Comparison of ENCODE assay signal across 9 cellular contexts in genomic region chr18:35478520-35479435, GRCh38.
DNase-seq lines count a peak whose midpoint lies in the region; ATAC-seq lines count a peak whose summit lies in the region.
"Had no signal": no experiment of that assay in that cellular context is flagged by ENCODE, and none has a peak within 500 bp of the region (broad histone marks: within the 10 kb centered on the region; RNA-seq: fewer than 3 reads in every experiment).

No MANE protein-coding gene starts in this region.

- H3K4me1 Mint-ChIP-seq in dendritic cell treated with granulocyte-macrophage colony-stimulating factor and Interleukin-4, amounts not matched to agents 40 ng/mL and 50 ng/mL, for 4 days (ENCODE audit: low read depth), result peaks cover 53% of the 10 kb centered on the region

- peaks cover 13% of the 10 kb centered on the region for H3K36me3 Mint-ChIP-seq in dendritic cell treated with granulocyte-macrophage colony-stimulating factor and Interleukin-4, amounts not matched to agents 40 ng/mL and 50 ng/mL, for 4 days (ENCODE audit: low read depth)

- DNase-seq in activated CD4-positive, CD25-positive, alpha-beta regulatory T cell treated with anti-CD3 and anti-CD28 coated beads, Interleukin-2, amount 50 U/mL, for 72 hours, result no peak
- DNase-seq in NCI-H1092 treated with DMSO at 0.1 percent for 48 hours (lab: John Stamatoyannopoulos, UW) (peak; percentile 15), non-pigmented ciliary epithelial cell (ENCODE audit: low read depth) (peak; percentile 85), middle frontal gyrus (ENCODE audit: extremely low spot score, low spot score) (no peak)
- DNase-seq in effector CD4-positive, alpha-beta T cell, result no peak
- DNase-seq: DND-41 had no signal

- no peak overlapping the region for H3K4me3 Mint-ChIP-seq in dendritic cell treated with granulocyte-macrophage colony-stimulating factor and Interleukin-4, amounts not matched to agents 40 ng/mL and 50 ng/mL, for 4 days

- H3K27ac Mint-ChIP-seq in dendritic cell treated with granulocyte-macrophage colony-stimulating factor and Interleukin-4, amounts not matched to agents 40 ng/mL and 50 ng/mL, for 4 days, result peak overlapping the region; percentile 84

- H3K27me3 Mint-ChIP-seq in dendritic cell treated with granulocyte-macrophage colony-stimulating factor and Interleukin-4, amounts not matched to agents 40 ng/mL and 50 ng/mL, for 4 days, result no peaks in the 10 kb centered on the region

- no peaks in the 10 kb centered on the region for H3K9me3 Mint-ChIP-seq in dendritic cell treated with granulocyte-macrophage colony-stimulating factor and Interleukin-4, amounts not matched to agents 40 ng/mL and 50 ng/mL, for 4 days

- peak; percentile 99 to 100 for ATAC-seq in activated CD4-positive, CD25-positive, alpha-beta regulatory T cell treated with anti-CD3 and anti-CD28 coated beads, Interleukin-2, amount 50 U/mL, for 24 hours
- ATAC-seq in HG03439 (IDR thresholded peaks at IDR 0.05; ENCODE audit: unreplicated experiment), result no peak

- intact Hi-C loops in dendritic cell treated with granulocyte-macrophage colony-stimulating factor and Interleukin-4, amounts not matched to agents 40 ng/mL and 50 ng/mL, for 4 days (cut with micrococcal nuclease), result loop anchor here (2.0 to 5.0 kb wide), 2 partner anchors 18 to 441 kb away; partner anchors contain the start of gene INO80C

Comparison
In these comparisons a context has a peak if more than half of its experiments do, and no peak if none do; other contexts are left out.
1. DNase-seq: peak in NCI-H1092 treated with DMSO at 0.1 percent for 48 hours (single experiment) and non-pigmented ciliary epithelial cell (single experiment); none in activated CD4-positive, CD25-positive, alpha-beta regulatory T cell treated with anti-CD3 and anti-CD28 coated beads, Interleukin-2, amount 50 U/mL, for 72 hours (single experiment), effector CD4-positive, alpha-beta T cell (single experiment) and middle frontal gyrus (single experiment).